In genomic region chr6:3727593-3728108, GRCh38 we compare ENCODE assay signal across 28 cellular contexts.
"Had no signal": no experiment of that assay in that cellular context is flagged by ENCODE, and none has a peak within 500 bp of the region (broad histone marks: within the 10 kb centered on the region; RNA-seq: fewer than 3 reads in every experiment).

No MANE protein-coding gene starts in this region.

- H3K9me3 ChIP-seq: Peyer's patch, SJSA1 had no signal

- H3K36me3 ChIP-seq: cardiac muscle cell had no signal

- H3K4me3 Mint-ChIP-seq: activated CD8-positive, alpha-beta memory T cell treated with anti-CD3 and anti-CD28 coated beads, Interleukin-2, amount 10 ng/mL, durations not matched to agents 7 days and 5 days; activated naive CD8-positive, alpha-beta T cell treated with anti-CD3 and anti-CD28 coated beads, Interleukin-2, amount 50 U/mL, for 24 hours; activated T-cell treated with anti-CD3 and anti-CD28 coated beads, Interleukin-2, amount 50 U/mL, for 24 hours; activated T-helper 1 cell treated with anti-CD3 and anti-CD28 coated beads, Interleukin-12 subunit alpha, Interleukin-12 subunit beta, Interleukin-2, Interleukin-4 antibody, amounts not matched to agents 30 ng/mL and 10 ng/mL and 1 ng/mL, durations not matched to agents 14 hours and 24 hours and 36 hours; T-helper 1 cell treated with Interleukin-12 subunit alpha and Interleukin-12 subunit beta and Interleukin-4 antibody, amounts not matched to agents 30 μg/mL and 1 μg/mL, for 36 hours; WTC11 had no signal

- H3K36me3 Mint-ChIP-seq: activated CD8-positive, alpha-beta memory T cell treated with anti-CD3 and anti-CD28 coated beads, Interleukin-2, amount 10 ng/mL, durations not matched to agents 7 days and 5 days; activated naive CD4-positive, alpha-beta T cell treated with anti-CD3 and anti-CD28 coated beads, Interleukin-2, amount 50 U/mL, for 72 hours; WTC11 had no signal

- H3K4me1 Mint-ChIP-seq: activated naive CD8-positive, alpha-beta T cell treated with anti-CD3 and anti-CD28 coated beads, Interleukin-2, amount 50 U/mL, for 24 hours had no signal

- H3K27ac ChIP-seq: brain microvascular endothelial cell, cardiac muscle cell, Peyer's patch, SJSA1 had no signal

- H3K9me3 Mint-ChIP-seq: activated naive CD4-positive, alpha-beta T cell treated with anti-CD3 and anti-CD28 coated beads, Interleukin-2, amount 50 U/mL, for 72 hours; activated naive CD8-positive, alpha-beta T cell treated with anti-CD3 and anti-CD28 coated beads, Interleukin-2, amount 50 U/mL, for 24 hours; activated T-cell treated with anti-CD3 and anti-CD28 coated beads, Interleukin-2, amount 50 U/mL, for 24 hours; activated T-helper 1 cell treated with anti-CD3 and anti-CD28 coated beads, Interleukin-12 subunit alpha, Interleukin-12 subunit beta, Interleukin-2, Interleukin-4 antibody, amounts not matched to agents 30 ng/mL and 10 ng/mL and 1 ng/mL, durations not matched to agents 14 hours and 24 hours and 36 hours; T-helper 1 cell treated with Interleukin-12 subunit alpha and Interleukin-12 subunit beta and Interleukin-4 antibody, amounts not matched to agents 30 μg/mL and 1 μg/mL, for 36 hours; WTC11 had no signal

- H3K27ac Mint-ChIP-seq: activated CD8-positive, alpha-beta memory T cell treated with anti-CD3 and anti-CD28 coated beads, Interleukin-2, amount 10 ng/mL, durations not matched to agents 7 days and 5 days; activated naive CD4-positive, alpha-beta T cell treated with anti-CD3 and anti-CD28 coated beads, Interleukin-2, amount 50 U/mL, for 72 hours; activated naive CD8-positive, alpha-beta T cell treated with anti-CD3 and anti-CD28 coated beads, Interleukin-2, amount 50 U/mL, for 24 hours; activated T-cell treated with anti-CD3 and anti-CD28 coated beads, Interleukin-2, amount 50 U/mL, for 24 hours; activated T-helper 1 cell treated with anti-CD3 and anti-CD28 coated beads, Interleukin-12 subunit alpha, Interleukin-12 subunit beta, Interleukin-2, Interleukin-4 antibody, amounts not matched to agents 30 ng/mL and 10 ng/mL and 1 ng/mL, durations not matched to agents 14 hours and 24 hours and 36 hours; T-helper 1 cell treated with Interleukin-12 subunit alpha and Interleukin-12 subunit beta and Interleukin-4 antibody, amounts not matched to agents 30 μg/mL and 1 μg/mL, for 36 hours; WTC11 had no signal

- H3K4me1 ChIP-seq: Peyer's patch had no signal

- DNase-seq: activated CD4-positive, alpha-beta T cell treated with anti-CD3 and anti-CD28 coated beads for 48 hours; activated CD4-positive, alpha-beta T cell treated with anti-CD3 and anti-CD28 coated beads, Interleukin-2, amount 50 U/mL, for 4 hours; activated CD4-positive, CD25-positive, alpha-beta regulatory T cell treated with anti-CD3 and anti-CD28 coated beads, Interleukin-2, amount 50 U/mL, for 72 hours; activated CD8-positive, alpha-beta memory T cell treated with anti-CD3 and anti-CD28 coated beads, Interleukin-2, amount 10 ng/mL, durations not matched to agents 7 days and 5 days; activated effector memory CD4-positive, alpha-beta T cell treated with anti-CD3 and anti-CD28 coated beads, Interleukin-2, amount 50 U/mL, for 16 hours; activated naive CD4-positive, alpha-beta T cell treated with Interleukin-2 at 50 U/mL for 16 hours; activated naive CD8-positive, alpha-beta T cell treated with anti-CD3 and anti-CD28 coated beads, Interleukin-2, amount 50 U/mL, for 24 hours; activated T-cell treated with anti-CD3 and anti-CD28 coated beads, Interleukin-2, amount 50 U/mL, for 24 hours; amygdala; brain microvascular endothelial cell; Karpas-422; MM.1S; NCI-H1105; NCI-H1436; NCI-H1694 treated with DMSO at 0.1 percent for 48 hours; NCI-H2029 treated with DMSO at 0.1 percent for 48 hours; NCI-H345; NCI-H510A treated with DMSO at 0.1 percent for 48 hours; SHP77; SW 1271 had no signal

- ATAC-seq: activated CD8-positive, alpha-beta memory T cell treated with anti-CD3 and anti-CD28 coated beads, Interleukin-2, amount 10 ng/mL, durations not matched to agents 7 days and 5 days; activated naive CD4-positive, alpha-beta T cell treated with anti-CD3 and anti-CD28 coated beads, Interleukin-2, amount 50 U/mL, for 72 hours; activated naive CD8-positive, alpha-beta T cell treated with anti-CD3 and anti-CD28 coated beads, Interleukin-2, amount 50 U/mL, for 24 hours; SK-N-SH treated with all-trans-retinoic acid at 6 μM for 48 hours; WTC11 had no signal

- H3K27me3 ChIP-seq: brain microvascular endothelial cell, cardiac muscle cell, Peyer's patch, SJSA1 had no signal

- H3K4me3 ChIP-seq: cardiac muscle cell, Peyer's patch, SJSA1 had no signal
